In genomic region chrX:22616867-22617266, GRCh38 we compare ENCODE assay signal across 29 cellular contexts.
"Had no signal": no experiment of that assay in that cellular context is flagged by ENCODE, and none has a peak within 500 bp of the region (broad histone marks: within the 10 kb centered on the region; RNA-seq: fewer than 3 reads in every experiment).

No MANE protein-coding gene starts in this region.

- H3K4me3 ChIP-seq: adrenal gland, body of pancreas, esophagus muscularis mucosa, gastrocnemius medialis, heart right ventricle had no signal

- H3K27ac ChIP-seq: adrenal gland, body of pancreas, esophagus muscularis mucosa, foreskin keratinocyte, gastrocnemius medialis, heart right ventricle had no signal

- H3K9me3 ChIP-seq: adrenal gland, body of pancreas, esophagus muscularis mucosa, gastrocnemius medialis had no signal

- DNase-seq: activated CD4-positive, alpha-beta memory T cell treated with anti-CD3 and anti-CD28 coated beads for 36 hours; activated CD4-positive, alpha-beta T cell treated with anti-CD3 and anti-CD28 coated beads for 36 hours; activated CD4-positive, alpha-beta T cell treated with anti-CD3 and anti-CD28 coated beads, Interleukin-2, amount 10 ng/mL, durations not matched to agents 24 days and 14 days; activated CD4-positive, CD25-positive, alpha-beta regulatory T cell; activated CD4-positive, CD25-positive, alpha-beta regulatory T cell treated with anti-CD3 and anti-CD28 coated beads, Interleukin-2, amount 50 U/mL, for 72 hours; activated CD8-positive, alpha-beta memory T cell treated with anti-CD3 and anti-CD28 coated beads, Interleukin-2, amount 10 ng/mL, durations not matched to agents 7 days and 5 days; activated CD8-positive, alpha-beta memory T cell treated with anti-CD3 and anti-CD28 coated beads, Interleukin-2, amount 50 U/mL, for 4 hours; activated CD8-positive, alpha-beta T cell treated with anti-CD3 and anti-CD28 coated beads, Interleukin-2, amount 10 ng/mL, durations not matched to agents 7 days and 5 days; activated effector memory CD4-positive, alpha-beta T cell treated with anti-CD3 and anti-CD28 coated beads, Interleukin-2, amount 50 U/mL, for 16 hours; activated naive CD4-positive, alpha-beta T cell treated with anti-CD3 and anti-CD28 coated beads for 36 hours; activated naive CD8-positive, alpha-beta T cell treated with anti-CD3 and anti-CD28 coated beads for 36 hours; activated naive CD8-positive, alpha-beta T cell treated with anti-CD3 and anti-CD28 coated beads, Interleukin-2, amount 50 U/mL, for 24 hours; activated T-cell treated with anti-CD3 and anti-CD28 coated beads, Interleukin-2, amount 50 U/mL, for 1 hour; activated T-cell treated with anti-CD3 and anti-CD28 coated beads, Interleukin-2, amount 50 U/mL, for 48 hours; adrenal gland; amygdala; aorta; body of pancreas; caudate nucleus; cortex of kidney; dermis blood vessel endothelial cell; effector CD4-positive, alpha-beta T cell; effector memory CD8-positive, alpha-beta T cell; erythroblast; foreskin keratinocyte; gastrocnemius medialis; heart right ventricle; T-helper 2 cell had no signal

- ATAC-seq: activated CD4-positive, alpha-beta T cell treated with anti-CD3 and anti-CD28 coated beads for 36 hours; activated CD8-positive, alpha-beta memory T cell treated with anti-CD3 and anti-CD28 coated beads, Interleukin-2, amount 10 ng/mL, durations not matched to agents 7 days and 5 days; activated CD8-positive, alpha-beta T cell treated with anti-CD3 and anti-CD28 coated beads, Interleukin-2, amount 10 ng/mL, durations not matched to agents 7 days and 5 days; activated naive CD8-positive, alpha-beta T cell treated with anti-CD3 and anti-CD28 coated beads, Interleukin-2, amount 50 U/mL, for 24 hours; body of pancreas; effector memory CD8-positive, alpha-beta T cell; foreskin keratinocyte; gastrocnemius medialis; heart right ventricle had no signal

- H3K36me3 ChIP-seq: adrenal gland, esophagus muscularis mucosa, gastrocnemius medialis, heart right ventricle had no signal

- H3K4me1 ChIP-seq: adrenal gland, body of pancreas, esophagus muscularis mucosa, foreskin keratinocyte, gastrocnemius medialis, heart right ventricle had no signal

- H3K27me3 ChIP-seq: adrenal gland, body of pancreas, esophagus muscularis mucosa, foreskin keratinocyte, gastrocnemius medialis, heart right ventricle had no signal
